Comparison of ENCODE assay signal across 18 cellular contexts in genomic region chr4:10753326-10753725, GRCh38.
"Had no signal": no experiment of that assay in that cellular context is flagged by ENCODE, and none has a peak within 500 bp of the region (broad histone marks: within the 10 kb centered on the region; RNA-seq: fewer than 3 reads in every experiment).

No MANE protein-coding gene starts in this region.

- H3K4me3 ChIP-seq: body of pancreas, coronary artery, stomach, testis, upper lobe of right lung had no signal

- DNase-seq: activated CD4-positive, alpha-beta memory T cell treated with anti-CD3 and anti-CD28 coated beads, Interleukin-2, amount 10 ng/mL, durations not matched to agents 7 days and 5 days; activated CD4-positive, alpha-beta T cell treated with anti-CD3 and anti-CD28 coated beads for 4 hours; activated effector memory CD4-positive, alpha-beta T cell treated with Interleukin-2 at 50 U/mL for 16 hours; activated naive CD4-positive, alpha-beta T cell treated with anti-CD3 and anti-CD28 coated beads, Interleukin-2, amount 50 U/mL, for 16 hours; activated T-cell treated with anti-CD3 and anti-CD28 coated beads, Interleukin-2, amount 50 U/mL, for 4 hours; body of pancreas; central memory CD4-positive, alpha-beta T cell; foreskin fibroblast; kidney glomerular epithelial cell; left ventricle myocardium superior; mesenchymal stem cell; natural killer cell; stimulated activated CD4-positive, alpha-beta T cell treated with anti-CD3 and anti-CD28 coated beads, Interleukin-1b, Interleukin-23, amount 100 ng/mL, for 48 hours; stomach; testis; upper lobe of right lung had no signal

- ATAC-seq: activated T-cell treated with anti-CD3 and anti-CD28 coated beads, Interleukin-2, amount 50 U/mL, for 4 hours; body of pancreas; esophagus mucosa; left ventricle myocardium superior; natural killer cell; upper lobe of right lung had no signal

- H3K4me1 ChIP-seq: body of pancreas, stomach, testis, upper lobe of right lung had no signal

- H3K27me3 ChIP-seq: body of pancreas, stomach, testis, upper lobe of right lung had no signal

- H3K9me3 ChIP-seq: body of pancreas, stomach, testis, upper lobe of right lung had no signal

- H3K27ac ChIP-seq: body of pancreas, coronary artery, stomach, testis, upper lobe of right lung had no signal

- H3K36me3 ChIP-seq: stomach, upper lobe of right lung had no signal
